23 cellular contexts compared by ENCODE assay signal in genomic region chr10:20633721-20634120, GRCh38.
"Had no signal": no experiment of that assay in that cellular context is flagged by ENCODE, and none has a peak within 500 bp of the region (broad histone marks: within the 10 kb centered on the region; RNA-seq: fewer than 3 reads in every experiment).

No MANE protein-coding gene starts in this region.

- H3K4me3 Mint-ChIP-seq: IgD-negative memory B cell had no signal

- H3K27me3 Mint-ChIP-seq: IgD-negative memory B cell had no signal

- H3K36me3 ChIP-seq: SJSA1 had no signal

- H3K27ac ChIP-seq: KMS-11, SJSA1 had no signal

- H3K27me3 ChIP-seq: SJSA1 had no signal

- DNase-seq: Kasumi-1, MM.1S, NCI-H1092 treated with DMSO at 0.1 percent for 48 hours, NCI-H1436, NCI-H187, NCI-H2029, NCI-H2081 treated with DMSO at 0.1 percent for 48 hours, NCI-H2171, NCI-H226, NCI-H446, NCI-H510A, NCI-H524 treated with DMSO at 0.1 percent for 48 hours, NCI-H69, NCI-H774, Right ventricle myocardium superior, RPMI8226, SIG-M5, SK-N-SH, SW 1271 had no signal

- H3K4me2 ChIP-seq: KMS-11, SK-N-SH had no signal

- H3K9ac ChIP-seq: KMS-11, SK-N-SH had no signal

- H3K4me3 ChIP-seq: K562, SJSA1 had no signal

- H3K4me1 Mint-ChIP-seq: IgD-negative memory B cell had no signal

- ATAC-seq: K562 had no signal

- H3K4me1 ChIP-seq: SJSA1 had no signal

- H3K27ac Mint-ChIP-seq: IgD-negative memory B cell had no signal

- H3K9me3 ChIP-seq: SJSA1, SK-N-SH had no signal
